2 cellular contexts compared by ENCODE assay signal in genomic region chr9:91530829-91531228, GRCh38.
TF ChIP-seq lines count a peak whose summit lies in the region.

No MANE protein-coding gene starts in this region.

TF ChIP-seq in IMR-90, 13 proteins besides CTCF, POLR2A, EP300 and RAD21 (continued from another document):
- TF ChIP-seq USF2 (IDR thresholded peaks at IDR 0.05; ENCODE audit: low read depth, low read length): no peak

TF ChIP-seq in HEK293T, 16 proteins besides CTCF, POLR2A, EP300 and RAD21 (continued from another document):
- TF ChIP-seq FOXA1 (IDR thresholded peaks at IDR 0.05): no peak
- TF ChIP-seq FOXM1 (IDR thresholded peaks at IDR 0.05; ENCODE audit: borderline replicate concordance): no peak
- no peak for TF ChIP-seq LEF1 (IDR thresholded peaks at IDR 0.05; ENCODE audit: borderline replicate concordance)
- no peak for TF ChIP-seq HDGF (IDR thresholded peaks at IDR 0.05; ENCODE audit: borderline replicate concordance)
- TF ChIP-seq L3MBTL2 (conservative IDR thresholded peaks at IDR 0.05): no peak
- TF ChIP-seq CTBP1 (IDR thresholded peaks at IDR 0.05; ENCODE audit: borderline replicate concordance): no peak
- no peak for TF ChIP-seq BHLHE40 (IDR thresholded peaks at IDR 0.05; ENCODE audit: borderline replicate concordance)
